ENCODE assay signal across 1 cellular context in genomic region chr7:36227223-36227622, GRCh38.
TF ChIP-seq lines count a peak whose summit lies in the region.

No MANE protein-coding gene starts in this region.

TF ChIP-seq in IMR-90, 13 proteins besides CTCF, POLR2A, EP300 and RAD21 (continued from another document):
- no peak for TF ChIP-seq MAFK (IDR thresholded peaks at IDR 0.05; ENCODE audit: low read depth, low read length)
- no peak for TF ChIP-seq ELK1 (IDR thresholded peaks at IDR 0.05; ENCODE audit: borderline replicate concordance, low read depth, low read length)
